In the genomic region with DNA sequence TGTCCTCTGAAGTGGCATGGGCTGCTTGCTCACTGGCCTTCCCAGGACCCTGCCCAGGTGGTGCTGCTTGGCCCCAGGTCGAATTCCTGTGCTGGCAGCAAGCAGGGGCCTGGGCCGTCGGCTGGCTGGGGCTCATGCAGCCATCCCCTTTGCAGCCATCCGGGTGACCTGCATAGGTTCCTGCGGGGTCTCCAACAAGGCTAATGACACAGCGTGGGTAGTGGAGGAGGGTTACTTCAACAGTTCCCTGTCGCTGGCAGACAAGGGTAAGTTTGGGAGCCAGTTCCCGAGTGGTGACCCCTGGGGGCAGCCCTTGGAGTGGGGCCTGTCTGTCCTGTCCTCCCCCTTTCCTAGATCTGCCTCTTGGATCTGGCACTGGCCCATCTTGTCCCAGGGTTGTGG, we compare ENCODE assay signal across 1 cellular context.
TF ChIP-seq lines count a peak whose summit lies in the region.

No MANE protein-coding gene starts in this region.

TF ChIP-seq in H1, 55 proteins besides CTCF, POLR2A, EP300 and RAD21:
- TF ChIP-seq BCL11A (IDR thresholded peaks at IDR 0.05; ENCODE audit: low read depth in 2 of 2, low read length in 2 of 2) (no peak), CTBP2 (IDR thresholded peaks at IDR 0.05; ENCODE audit: borderline replicate concordance, insufficient read depth, insufficient read length, low read length) (no peak), SP4 (IDR thresholded peaks at IDR 0.05; ENCODE audit: low read length) (no peak), RBBP5 (IDR thresholded peaks at IDR 0.05; ENCODE audit: borderline replicate concordance, low read depth, low read length) (no peak), HDAC2 (IDR thresholded peaks at IDR 0.05; ENCODE audit: borderline replicate concordance in 1 of 2, low read depth in 2 of 2, low read length in 2 of 2) (no peak), TAF7 (optimal IDR thresholded peaks at IDR 0.05; ENCODE audit: borderline replicate concordance, low read depth, low read length) (no peak), TAF1 (IDR thresholded peaks at IDR 0.05; ENCODE audit: low read depth, low read length) (no peak), RXRA (IDR thresholded peaks at IDR 0.05; ENCODE audit: insufficient read depth, low read depth, low read length) (no peak), TCF12 (IDR thresholded peaks at IDR 0.05; ENCODE audit: low read depth, low read length) (no peak), SP2 (IDR thresholded peaks at IDR 0.05; ENCODE audit: low read length) (no peak), CHD2 (IDR thresholded peaks at IDR 0.05; ENCODE audit: low read length) (no peak), SIX5 (IDR thresholded peaks at IDR 0.05; ENCODE audit: low read depth, low read length) (no peak), EGR1 (IDR thresholded peaks at IDR 0.05; ENCODE audit: borderline replicate concordance, low read depth, low read length) (no peak), SP1 (IDR thresholded peaks at IDR 0.05; ENCODE audit: low read depth, low read length) (no peak), TBP (IDR thresholded peaks at IDR 0.05; ENCODE audit: low read depth, low read length) (no peak), SRF (IDR thresholded peaks at IDR 0.05; ENCODE audit: low read depth, low read length) (no peak)
- TF ChIP-seq, protein P1, sequence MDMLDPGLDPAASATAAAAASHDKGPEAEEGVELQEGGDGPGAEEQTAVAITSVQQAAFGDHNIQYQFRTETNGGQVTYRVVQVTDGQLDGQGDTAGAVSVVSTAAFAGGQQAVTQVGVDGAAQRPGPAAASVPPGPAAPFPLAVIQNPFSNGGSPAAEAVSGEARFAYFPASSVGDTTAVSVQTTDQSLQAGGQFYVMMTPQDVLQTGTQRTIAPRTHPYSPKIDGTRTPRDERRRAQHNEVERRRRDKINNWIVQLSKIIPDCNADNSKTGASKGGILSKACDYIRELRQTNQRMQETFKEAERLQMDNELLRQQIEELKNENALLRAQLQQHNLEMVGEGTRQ (IDR thresholded peaks at IDR 0.05; ENCODE audit: low read length) = no peak
